32 cellular contexts compared by ENCODE assay signal in genomic region chr5:20023686-20024085, GRCh38. TPM values are rescaled to one million over a fixed set of nuclear protein-coding genes. Genes with fewer than 3 reads are reported as not detected.
"Had no signal": no experiment of that assay in that cellular context is flagged by ENCODE, and none has a peak within 500 bp of the region (broad histone marks: within the 10 kb centered on the region; RNA-seq: fewer than 3 reads in every experiment).

No MANE protein-coding gene starts in this region.

- DNase-seq: activated CD4-positive, alpha-beta memory T cell treated with anti-CD3 and anti-CD28 coated beads for 36 hours; activated CD4-positive, alpha-beta T cell treated with anti-CD3 and anti-CD28 coated beads, Interleukin-2, amount 10 ng/mL, durations not matched to agents 24 days and 14 days; activated CD8-positive, alpha-beta memory T cell treated with anti-CD3 and anti-CD28 coated beads, Interleukin-2, amount 50 U/mL, for 4 hours; activated effector memory CD4-positive, alpha-beta T cell treated with anti-CD3 and anti-CD28 coated beads, Interleukin-2, amount 50 U/mL, for 16 hours; activated naive CD4-positive, alpha-beta T cell treated with anti-CD3 and anti-CD28 coated beads for 36 hours; activated naive CD8-positive, alpha-beta T cell treated with anti-CD3 and anti-CD28 coated beads for 36 hours; activated T-cell treated with anti-CD3 and anti-CD28 coated beads, Interleukin-2, amount 50 U/mL, for 1 hour; cortex of kidney; esophagus squamous epithelium; kidney; left colon; mammary epithelial cell; ovary; psoas muscle; sigmoid colon; small intestine; stimulated activated CD4-positive, alpha-beta T cell treated with anti-CD3 and anti-CD28 coated beads, Interleukin-4, amount 100 ng/mL, for 24 hours; stimulated activated naive CD8-positive, alpha-beta T cell treated with anti-CD3 and anti-CD28 coated beads, Interleukin-15, amount 100 ng/mL, for 72 hours; substantia nigra had no signal

- H3K4me3 ChIP-seq: ascending aorta, esophagus squamous epithelium, gastroesophageal sphincter, hepatocyte, ovary, psoas muscle, sigmoid colon, upper lobe of left lung, vagina had no signal

- H3K27me3 ChIP-seq: ascending aorta, esophagus squamous epithelium, gastroesophageal sphincter, hepatocyte, neutrophil, ovary, sigmoid colon, upper lobe of left lung, vagina had no signal

- H3K36me3 ChIP-seq: ascending aorta, esophagus squamous epithelium, gastroesophageal sphincter, neutrophil, ovary, sigmoid colon, upper lobe of left lung, vagina had no signal

- H2AFZ ChIP-seq: hepatocyte had no signal

- H3K9me3 ChIP-seq: ascending aorta, neutrophil, ovary, psoas muscle, sigmoid colon, vagina had no signal

- H3K79me2 ChIP-seq: hepatocyte had no signal

- H3K4me2 ChIP-seq: hepatocyte had no signal

- H3K4me1 ChIP-seq: ascending aorta, esophagus squamous epithelium, gastroesophageal sphincter, psoas muscle, sigmoid colon, upper lobe of left lung, vagina had no signal

- H3K27ac ChIP-seq: ascending aorta, epithelial cell of prostate, esophagus squamous epithelium, gastroesophageal sphincter, hepatocyte, neutrophil, ovary, psoas muscle, sigmoid colon, upper lobe of left lung, vagina, VCaP had no signal

RNA-seq across cellular contexts. Expression of gene CDH18, which starts 35.7 kb away (rescaled TPM):
- total RNA-seq: activated CD4-positive, alpha-beta memory T cell treated with anti-CD3 and anti-CD28 coated beads for 36 hours; activated CD4-positive, alpha-beta T cell treated with anti-CD3 and anti-CD28 coated beads, Interleukin-2, amount 10 ng/mL, durations not matched to agents 24 days and 14 days; activated CD8-positive, alpha-beta memory T cell treated with anti-CD3 and anti-CD28 coated beads for 36 hours; activated naive CD4-positive, alpha-beta T cell treated with anti-CD3 and anti-CD28 coated beads for 36 hours; activated naive CD8-positive, alpha-beta T cell treated with anti-CD3 and anti-CD28 coated beads for 36 hours; activated T-helper 1 cell treated with anti-CD3 and anti-CD28 coated beads, Interleukin-12 subunit alpha, Interleukin-12 subunit beta, Interleukin-2, Interleukin-4 antibody, amounts not matched to agents 30 ng/mL and 10 ng/mL and 1 ng/mL, durations not matched to agents 14 hours and 24 hours and 36 hours; ascending aorta; cardiac septum; esophagus squamous epithelium; gastroesophageal sphincter; kidney; left colon; ovary; psoas muscle; sigmoid colon; T-helper 1 cell treated with Interleukin-12 subunit alpha and Interleukin-12 subunit beta and Interleukin-4 antibody, amounts not matched to agents 30 ng/mL and 1 ng/mL, for 36 hours; upper lobe of left lung; vagina had no signal
- polyA plus RNA-seq: liver, sigmoid colon had no signal
